8 cellular contexts compared by ENCODE assay signal in genomic region chr3:14145236-14145635, GRCh38. TPM values are rescaled to one million over a fixed set of nuclear protein-coding genes. Genes with fewer than 3 reads are reported as not detected.
DNase-seq lines count a peak whose midpoint lies in the region; TF ChIP-seq lines count a peak whose summit lies in the region.

No MANE protein-coding gene starts in this region.

- peaks cover 13% of the 10 kb centered on the region for H3K36me3 Mint-ChIP-seq in activated naive CD4-positive, alpha-beta T cell treated with anti-CD3 and anti-CD28 coated beads, Interleukin-2, amount 50 U/mL, for 24 hours
- peaks cover 55% of the 10 kb centered on the region for H3K36me3 Mint-ChIP-seq in brain

- peak overlapping the region; percentile 23 for H3K4me3 Mint-ChIP-seq in activated naive CD4-positive, alpha-beta T cell treated with anti-CD3 and anti-CD28 coated beads, Interleukin-2, amount 50 U/mL, for 24 hours
- peak overlapping the region in 1 of 5 experiments; percentile 28 for H3K4me3 Mint-ChIP-seq in brain

- DNase-seq in activated naive CD4-positive, alpha-beta T cell treated with Interleukin-2 at 50 U/mL for 16 hours: no peak
- DNase-seq in mesenteric fat pad (ENCODE audit: low spot score) (peak; percentile 62), ureter (ENCODE audit: low spot score) (peak; percentile 40), activated gamma-delta T cell treated with Interleukin-2 at 50 U/mL for 16 hours (no peak), NCI-H524 treated with DMSO at 0.1 percent for 48 hours (lab: John Stamatoyannopoulos, UW) (no peak), NCI-H1092 treated with DMSO at 0.1 percent for 48 hours (lab: John Stamatoyannopoulos, UW) (no peak)

- H3K27me3 Mint-ChIP-seq in activated naive CD4-positive, alpha-beta T cell treated with anti-CD3 and anti-CD28 coated beads, Interleukin-2, amount 50 U/mL, for 24 hours: no peaks in the 10 kb centered on the region
- H3K27me3 Mint-ChIP-seq in brain: no peaks in the 10 kb centered on the region

- H3K27ac Mint-ChIP-seq in activated naive CD4-positive, alpha-beta T cell treated with anti-CD3 and anti-CD28 coated beads, Interleukin-2, amount 50 U/mL, for 24 hours: peak overlapping the region; percentile 88
- H3K27ac Mint-ChIP-seq in brain: peak overlapping the region; percentile 71 to 99 (median 97)

- H3K4me1 Mint-ChIP-seq in activated naive CD4-positive, alpha-beta T cell treated with anti-CD3 and anti-CD28 coated beads, Interleukin-2, amount 50 U/mL, for 24 hours: peaks cover 64% of the 10 kb centered on the region
- H3K4me1 Mint-ChIP-seq in brain: peaks cover 48% of the 10 kb centered on the region

- no peaks in the 10 kb centered on the region for H3K9me3 Mint-ChIP-seq in activated naive CD4-positive, alpha-beta T cell treated with anti-CD3 and anti-CD28 coated beads, Interleukin-2, amount 50 U/mL, for 24 hours
- H3K9me3 Mint-ChIP-seq in brain: no peaks in the 10 kb centered on the region

- TF ChIP-seq CTCF in brain (conservative IDR thresholded peaks at IDR 0.05): no peak

RNA-seq across cellular contexts. Expression of gene TMEM43, which starts 20.4 kb away (rescaled TPM):
- 36.2 TPM for polyA plus RNA-seq in brain (ENCODE audit: insufficient read depth, low read depth, low replicate concordance)
- total RNA-seq in mesenteric fat pad (99.3 TPM), ureter (76.5 TPM)

RNA-seq across cellular contexts. Expression of gene CHCHD4, which starts 20.6 kb away (rescaled TPM):
- polyA plus RNA-seq in brain (ENCODE audit: insufficient read depth, low read depth, low replicate concordance): 13.3 TPM
- total RNA-seq in mesenteric fat pad (18.1 TPM), ureter (11.2 TPM)

RNA-seq across cellular contexts. Expression of gene XPC, which starts 33.2 kb away (rescaled TPM):
- polyA plus RNA-seq in brain (ENCODE audit: insufficient read depth, low read depth, low replicate concordance): 18.6 TPM
- 24.8 TPM for total RNA-seq in mesenteric fat pad
- total RNA-seq in ureter: 55.6 TPM

RNA-seq across cellular contexts. Expression of gene LSM3, which starts 33.4 kb away (rescaled TPM):
- polyA plus RNA-seq in brain (ENCODE audit: insufficient read depth, low read depth, low replicate concordance): 13.2 TPM
- total RNA-seq in mesenteric fat pad: 10.0 TPM
- 11.4 TPM for total RNA-seq in ureter

Comparison
In these comparisons a context has a peak if more than half of its experiments do, and no peak if none do; other contexts are left out.
1. DNase-seq: peak in mesenteric fat pad (single experiment) and ureter (single experiment); none in activated naive CD4-positive, alpha-beta T cell treated with Interleukin-2 at 50 U/mL for 16 hours (single experiment), activated gamma-delta T cell treated with Interleukin-2 at 50 U/mL for 16 hours (single experiment), NCI-H524 treated with DMSO at 0.1 percent for 48 hours (single experiment) and NCI-H1092 treated with DMSO at 0.1 percent for 48 hours (single experiment).